ENCODE assay signal across 8 cellular contexts in genomic region chr15:99106417-99107220, GRCh38. TPM values are rescaled to one million over a fixed set of nuclear protein-coding genes. Genes with fewer than 3 reads are reported as not detected.
DNase-seq lines count a peak whose midpoint lies in the region; ATAC-seq and TF ChIP-seq lines count a peak whose summit lies in the region.

No MANE protein-coding gene starts in this region.

- peak overlapping the region; percentile 57 for H3K4me3 Mint-ChIP-seq in endodermal cell
- H3K4me3 Mint-ChIP-seq in naive B cell = peak overlapping the region; percentile 35 to 87 (median 58)

- H3K4me1 ChIP-seq in endodermal cell (ENCODE audit: control insufficient read depth, insufficient read depth, low read length) = no peaks in the 10 kb centered on the region

- H3K27me3 Mint-ChIP-seq in endodermal cell (ENCODE audit: insufficient read depth) (peaks cover 28% of the 10 kb centered on the region), naive B cell (peaks cover 42 to 46% (median 42%) of the 10 kb centered on the region in 3 donors)

- no peaks in the 10 kb centered on the region for H3K27me3 ChIP-seq in MG63
- H3K27me3 ChIP-seq in endodermal cell (ENCODE audit: control insufficient read depth, insufficient read depth, low read length, poor library complexity, severe bottlenecking) = peaks cover 32% of the 10 kb centered on the region

- H3K9ac ChIP-seq in endodermal cell (ENCODE audit: extremely low read depth, low read length, poor library complexity, severe bottlenecking) = no peak overlapping the region

- H3K9me3 ChIP-seq in MG63 = no peaks in the 10 kb centered on the region
- H3K9me3 ChIP-seq in endodermal cell (ENCODE audit: control insufficient read depth, low read length) = no peaks in the 10 kb centered on the region

- ATAC-seq in naive B cell (ENCODE audit: low read depth in 2 of 2) (no peak), HG03045 (IDR thresholded peaks at IDR 0.05; ENCODE audit: unreplicated experiment) (no peak)

- H3K36me3 ChIP-seq in MG63 = no peaks in the 10 kb centered on the region
- no peaks in the 10 kb centered on the region for H3K36me3 ChIP-seq in endodermal cell (ENCODE audit: control insufficient read depth, insufficient read depth, low read length)

- H3K27ac ChIP-seq in endodermal cell (ENCODE audit: low read depth, low read length) = no peak overlapping the region

- H3K4me1 Mint-ChIP-seq in endodermal cell (peaks cover 10% of the 10 kb centered on the region), naive B cell (peaks cover 0 to 6% (median 3%) of the 10 kb centered on the region in 3 donors)

- peak overlapping the region; percentile 47 for H3K4me3 ChIP-seq in MG63
- peak overlapping the region; percentile 76 for H3K4me3 ChIP-seq in endodermal cell (ENCODE audit: low read length)

- H3K9me3 Mint-ChIP-seq in endodermal cell (no peaks in the 10 kb centered on the region), naive B cell (peaks cover 0 to 2% (median 0%) of the 10 kb centered on the region in 7 donors)

- DNase-seq in AG08396 (ENCODE audit: low spot score) (peak; percentile 59), MG63 (no peak), endodermal cell (peak; percentile 44), naive B cell (no peak), NCI-H1048 (lab: John Stamatoyannopoulos, UW) (no peak), NCI-H1694 treated with DMSO at 0.1 percent for 48 hours (lab: John Stamatoyannopoulos, UW) (no peak), COLO668 (lab: John Stamatoyannopoulos, UW; ENCODE audit: unreplicated experiment) (no peak)

- WGBS in endodermal cell (ENCODE audit: insufficient coverage in 1 of 2, insufficient read length in 1 of 2), 2 experiments = 89 to 92% methylated on average over 11 to 15 of the region's 15 CpGs

- TF ChIP-seq CTCF in endodermal cell (conservative IDR thresholded peaks at IDR 0.05) = no peak

- H3K36me3 Mint-ChIP-seq in endodermal cell (ENCODE audit: low read depth) (no peaks in the 10 kb centered on the region), naive B cell (no peaks in the 10 kb centered on the region)

- H3K27ac Mint-ChIP-seq in endodermal cell (no peak overlapping the region), naive B cell (peak overlapping the region in 1 of 6 donors; percentile 15)

RNA-seq across cellular contexts. Expression of gene SYNM, which starts 1.7 kb away (rescaled TPM):
- 2.5 and 7.4 TPM in 2 replicates for total RNA-seq in MG63 (2014; rRNA removed; shearing (Covaris generic); ENCODE audit: low replicate concordance)
- total RNA-seq in endodermal cell = 10 to 100 TPM in 1 of 2 donors, 1 to 10 TPM in 1; 2.3 to 12.5 TPM
- polyA plus RNA-seq in endodermal cell (2013, experiment 1 of 2) = 2.0 TPM
- polyA plus RNA-seq in endodermal cell (2013, experiment 2 of 2) = 2.5 TPM
- polyA plus RNA-seq in naive B cell (ENCODE audit: low read depth in 6 of 6) = not detected

Comparison
In these comparisons a context has a peak if more than half of its experiments do, and no peak if none do; other contexts are left out.
1. DNase-seq: peak in AG08396 (single experiment) and endodermal cell (single experiment); none in MG63 (single experiment), naive B cell (single experiment), NCI-H1048 (single experiment), NCI-H1694 treated with DMSO at 0.1 percent for 48 hours (single experiment) and COLO668 (single experiment).